24 cellular contexts compared by ENCODE assay signal in genomic region chr10:118496525-118496924, GRCh38.
"Had no signal": no experiment of that assay in that cellular context is flagged by ENCODE, and none has a peak within 500 bp of the region (broad histone marks: within the 10 kb centered on the region; RNA-seq: fewer than 3 reads in every experiment).

No MANE protein-coding gene starts in this region.

- H3K27me3 ChIP-seq: breast epithelium had no signal

- H3K4me3 ChIP-seq: breast epithelium had no signal

- H3K9me3 Mint-ChIP-seq: activated naive CD8-positive, alpha-beta T cell treated with anti-CD3 and anti-CD28 coated beads for 36 hours had no signal

- H3K36me3 ChIP-seq: breast epithelium had no signal

- H3K27ac ChIP-seq: breast epithelium had no signal

- H3K4me3 Mint-ChIP-seq: activated CD8-positive, alpha-beta memory T cell treated with anti-CD3 and anti-CD28 coated beads, Interleukin-2, amount 10 ng/mL, durations not matched to agents 7 days and 5 days; activated naive CD8-positive, alpha-beta T cell treated with anti-CD3 and anti-CD28 coated beads for 36 hours; activated T-cell treated with anti-CD3 and anti-CD28 coated beads, Interleukin-2, amount 50 U/mL, for 24 hours; activated T-helper 1 cell treated with anti-CD3 and anti-CD28 coated beads, Interleukin-12 subunit alpha, Interleukin-12 subunit beta, Interleukin-2, Interleukin-4 antibody, amounts not matched to agents 30 ng/mL and 10 ng/mL and 1 ng/mL, durations not matched to agents 14 hours and 24 hours and 36 hours; T-helper 17 cell; WTC11 had no signal

- H3K4me1 Mint-ChIP-seq: activated CD8-positive, alpha-beta memory T cell treated with anti-CD3 and anti-CD28 coated beads, Interleukin-2, amount 10 ng/mL, durations not matched to agents 7 days and 5 days; T-helper 17 cell had no signal

- H3K4me1 ChIP-seq: breast epithelium had no signal

- DNase-seq: activated CD4-positive, alpha-beta T cell treated with anti-CD3 and anti-CD28 coated beads for 48 hours; activated CD4-positive, alpha-beta T cell treated with anti-CD3 and anti-CD28 coated beads, Interleukin-2, amount 50 U/mL, for 4 hours; activated CD4-positive, CD25-positive, alpha-beta regulatory T cell treated with anti-CD3 and anti-CD28 coated beads, Interleukin-2, amount 50 U/mL, for 72 hours; activated CD8-positive, alpha-beta memory T cell treated with anti-CD3 and anti-CD28 coated beads, Interleukin-2, amount 10 ng/mL, durations not matched to agents 7 days and 5 days; activated effector memory CD4-positive, alpha-beta T cell treated with anti-CD3 and anti-CD28 coated beads, Interleukin-2, amount 50 U/mL, for 16 hours; activated naive CD4-positive, alpha-beta T cell treated with Interleukin-2 at 50 U/mL for 16 hours; activated naive CD8-positive, alpha-beta T cell treated with anti-CD3 and anti-CD28 coated beads for 36 hours; activated T-cell treated with anti-CD3 and anti-CD28 coated beads, Interleukin-2, amount 50 U/mL, for 24 hours; anterior cingulate cortex; Karpas-422; MM.1S; NCI-H1105 treated with DMSO at 0.1 percent for 48 hours; NCI-H1436 treated with DMSO at 0.1 percent for 48 hours; NCI-H187; NCI-H2227 treated with DMSO at 0.1 percent for 48 hours; NCI-H446 treated with DMSO at 0.1 percent for 48 hours; NCI-H524 treated with DMSO at 0.1 percent for 48 hours; NCI-H82; SIG-M5; T-helper 17 cell; T-helper 9 cell had no signal

- H3K9me3 ChIP-seq: breast epithelium had no signal

- ATAC-seq: activated CD8-positive, alpha-beta memory T cell treated with anti-CD3 and anti-CD28 coated beads, Interleukin-2, amount 10 ng/mL, durations not matched to agents 7 days and 5 days; T-helper 17 cell; WTC11 had no signal

- H3K36me3 Mint-ChIP-seq: activated CD8-positive, alpha-beta memory T cell treated with anti-CD3 and anti-CD28 coated beads, Interleukin-2, amount 10 ng/mL, durations not matched to agents 7 days and 5 days; activated naive CD8-positive, alpha-beta T cell treated with anti-CD3 and anti-CD28 coated beads for 36 hours had no signal

- H3K27ac Mint-ChIP-seq: activated CD8-positive, alpha-beta memory T cell treated with anti-CD3 and anti-CD28 coated beads, Interleukin-2, amount 10 ng/mL, durations not matched to agents 7 days and 5 days; activated naive CD8-positive, alpha-beta T cell treated with anti-CD3 and anti-CD28 coated beads for 36 hours; activated T-cell treated with anti-CD3 and anti-CD28 coated beads, Interleukin-2, amount 50 U/mL, for 24 hours; activated T-helper 1 cell treated with anti-CD3 and anti-CD28 coated beads, Interleukin-12 subunit alpha, Interleukin-12 subunit beta, Interleukin-2, Interleukin-4 antibody, amounts not matched to agents 30 ng/mL and 10 ng/mL and 1 ng/mL, durations not matched to agents 14 hours and 24 hours and 36 hours; T-helper 17 cell; WTC11 had no signal
